19 cellular contexts compared by ENCODE assay signal in the genomic region with DNA sequence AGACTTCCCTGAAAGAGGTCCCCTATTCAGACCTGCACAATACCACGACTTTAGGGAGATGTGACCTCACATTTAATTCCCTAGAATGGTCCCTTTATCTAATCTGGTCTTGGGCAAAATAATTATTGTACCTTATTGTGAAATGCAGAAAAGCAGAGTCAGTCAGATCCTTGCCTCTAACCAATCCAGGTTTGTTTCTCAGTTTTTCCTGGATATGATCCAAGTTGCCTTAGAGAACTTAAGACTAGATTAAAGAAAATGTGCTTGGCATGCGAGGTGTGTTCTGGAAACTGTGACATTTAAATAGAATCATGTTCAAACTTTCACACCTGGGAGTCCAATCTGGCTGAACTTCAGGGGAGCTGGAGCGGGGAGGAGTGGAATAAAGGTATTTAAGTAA.
DNase-seq lines count a peak whose midpoint lies in the region; ATAC-seq, FAIRE-seq and TF ChIP-seq lines count a peak whose summit lies in the region.
"Had no signal": no experiment of that assay in that cellular context is flagged by ENCODE, and none has a peak within 500 bp of the region (broad histone marks: within the 10 kb centered on the region; RNA-seq: fewer than 3 reads in every experiment).

No MANE protein-coding gene starts in this region.

- H3K27me3 ChIP-seq in endothelial cell of umbilical vein (ENCODE audit: control insufficient read depth in 2 of 2, insufficient read depth in 2 of 2, low read length in 2 of 2) = no peaks in the 10 kb centered on the region

- H3K79me2 ChIP-seq in endothelial cell of umbilical vein (ENCODE audit: control insufficient read depth, insufficient read depth, low read length) = no peaks in the 10 kb centered on the region

- H4K20me1 ChIP-seq in endothelial cell of umbilical vein (replicated peaks; ENCODE audit: control insufficient read depth, extremely low read depth, insufficient read depth, low read length) = no peaks in the 10 kb centered on the region

- no peak overlapping the region for H3K4me2 ChIP-seq in endothelial cell of umbilical vein (ENCODE audit: insufficient read depth, low read length)

- POLR2A ChIA-PET in endothelial cell of umbilical vein (lab: Charles Lee) = no interaction called here

- no peak for TF ChIP-seq POLR2A in endothelial cell of umbilical vein (IDR thresholded peaks at IDR 0.05; ENCODE audit: low read depth, low read length)

- FAIRE-seq in endothelial cell of umbilical vein (lab: Jason Lieb, UNC) = no peak
- FAIRE-seq: GM18507 had no signal

- no peak overlapping the region for H2AFZ ChIP-seq in endothelial cell of umbilical vein (ENCODE audit: low read depth, low read length)

- H3K4me1 Mint-ChIP-seq in stimulated activated memory B cell treated with anti-CD40 and anti-IgM and Interleukin-4, amounts not matched to agents 10 μg/mL and 1 μg/mL and 100 μg/mL, for 72 hours = no peaks in the 10 kb centered on the region

- H3K9me3 Mint-ChIP-seq in stimulated activated memory B cell treated with anti-CD40 and anti-IgM and Interleukin-4, amounts not matched to agents 10 μg/mL and 1 μg/mL and 100 μg/mL, for 72 hours = peaks cover 6% of the 10 kb centered on the region

- H3K4me3 Mint-ChIP-seq in stimulated activated memory B cell treated with anti-CD40 and anti-IgM and Interleukin-4, amounts not matched to agents 10 μg/mL and 1 μg/mL and 100 μg/mL, for 72 hours = no peak overlapping the region

- H3K4me3 ChIP-seq in endothelial cell of umbilical vein (replicated peaks in 1 of 3; ENCODE audit: insufficient read depth in 1 of 3, low read depth in 1 of 3, low read length in 3 of 3) = no peak overlapping the region
- H3K4me3 ChIP-seq: HAP-1 had no signal

- DNase-seq in H4 (ENCODE audit: low spot score) (peak; percentile 12), amniotic epithelial cell (ENCODE audit: low read depth) (peak; percentile 1), endothelial cell of umbilical vein (ENCODE audit: low read depth, low spot score) (peak; percentile 24), myocyte (ENCODE audit: low read depth) (peak; percentile 3), amygdala (lab: John Stamatoyannopoulos, UW) (no peak)
- DNase-seq: AML-193, Calu3, Karpas-422, MV-4-11, NCI-H1436 treated with DMSO at 0.1 percent for 48 hours, NCI-H2081, NCI-H2227 treated with DMSO at 0.1 percent for 48 hours, NCI-H526 treated with DMSO at 0.1 percent for 48 hours, SHP77 had no signal

- H3K4me1 ChIP-seq in endothelial cell of umbilical vein (ENCODE audit: control insufficient read depth, extremely low read depth, insufficient read depth, low read length) = peaks cover 41% of the 10 kb centered on the region
- H3K4me1 ChIP-seq: HAP-1 had no signal

- no peaks in the 10 kb centered on the region for H3K27me3 Mint-ChIP-seq in stimulated activated memory B cell treated with anti-CD40 and anti-IgM and Interleukin-4, amounts not matched to agents 10 μg/mL and 1 μg/mL and 100 μg/mL, for 72 hours

- H3K9me1 ChIP-seq in endothelial cell of umbilical vein (replicated peaks; ENCODE audit: control insufficient read depth, extremely low read depth, insufficient read depth, low read length) = no peaks in the 10 kb centered on the region

- CTCF ChIA-PET in endothelial cell of umbilical vein (lab: Charles Lee) = no interaction called here

- no peaks in the 10 kb centered on the region for H3K36me3 ChIP-seq in endothelial cell of umbilical vein (ENCODE audit: control insufficient read depth in 2 of 2, extremely low read depth in 1 of 2, insufficient read depth in 2 of 2, low read length in 2 of 2)
- H3K36me3 ChIP-seq: HAP-1 had no signal

- H3K36me3 Mint-ChIP-seq in stimulated activated memory B cell treated with anti-CD40 and anti-IgM and Interleukin-4, amounts not matched to agents 10 μg/mL and 1 μg/mL and 100 μg/mL, for 72 hours = no peaks in the 10 kb centered on the region

- TF ChIP-seq CTCF in endothelial cell of umbilical vein (IDR thresholded peaks at IDR 0.05; ENCODE audit: extremely low read depth in 1 of 2, insufficient read depth in 1 of 2, low read depth in 1 of 2, low read length in 2 of 2) = no peak

- H3K27ac Mint-ChIP-seq in stimulated activated memory B cell treated with anti-CD40 and anti-IgM and Interleukin-4, amounts not matched to agents 10 μg/mL and 1 μg/mL and 100 μg/mL, for 72 hours = no peak overlapping the region

- intact Hi-C loops in endothelial cell of umbilical vein (cut with micrococcal nuclease) = no loop called here

- dilution Hi-C loops in endothelial cell of umbilical vein (cut with MboI; ENCODE audit: extremely low pct_ligation_motif_present, low sequenced_read_pairs) = no loop called here

- ATAC-seq in stimulated activated memory B cell treated with anti-CD40 and anti-IgM and Interleukin-4, amounts not matched to agents 10 μg/mL and 1 μg/mL and 100 μg/mL, for 72 hours = no peak
- no peak for ATAC-seq in HG02885 (IDR thresholded peaks at IDR 0.05; ENCODE audit: poor library complexity, unreplicated experiment)
- ATAC-seq: Panc1 had no signal

- no peak overlapping the region for H3K9ac ChIP-seq in endothelial cell of umbilical vein (replicated peaks; ENCODE audit: extremely low read depth, insufficient read depth, low read length)

- H3K27ac ChIP-seq in endothelial cell of umbilical vein (ENCODE audit: insufficient read depth, low read depth, low read length) = no peak overlapping the region

- BruUV-seq in endothelial cell of umbilical vein (replicated peaks; lab: Mats Ljungman, UMichigan) = no TSS peak

- no peaks in the 10 kb centered on the region for H3K9me3 ChIP-seq in endothelial cell of umbilical vein (replicated peaks; ENCODE audit: control insufficient read depth, insufficient read depth, low read length)
- H3K9me3 ChIP-seq: HAP-1 had no signal

TF ChIP-seq in endothelial cell of umbilical vein, 7 proteins besides CTCF, POLR2A, EP300 and RAD21:
- TF ChIP-seq JUN (IDR thresholded peaks at IDR 0.05; ENCODE audit: borderline replicate concordance, insufficient read depth, insufficient read length, low read depth) (no peak), POLR2AphosphoS5 (IDR thresholded peaks at IDR 0.05; ENCODE audit: insufficient read depth, low read depth, low read length) (no peak), MYC (IDR thresholded peaks at IDR 0.05; ENCODE audit: low read depth, low read length) (no peak)
- TF ChIP-seq, protein P1, sequence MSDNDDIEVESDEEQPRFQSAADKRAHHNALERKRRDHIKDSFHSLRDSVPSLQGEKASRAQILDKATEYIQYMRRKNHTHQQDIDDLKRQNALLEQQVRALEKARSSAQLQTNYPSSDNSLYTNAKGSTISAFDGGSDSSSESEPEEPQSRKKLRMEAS (IDR thresholded peaks at IDR 0.05; ENCODE audit: insufficient read depth, insufficient read length) = no peak
TF ChIP-seq in endothelial cell of umbilical vein: peak in this region for 0.

Comparison
In these comparisons a context has a peak if more than half of its experiments do, and no peak if none do; other contexts are left out.
1. DNase-seq: peak in H4 (single experiment), amniotic epithelial cell (single experiment), endothelial cell of umbilical vein (single experiment) and myocyte (single experiment); none in amygdala (0 of 56).